1 cellular context compared by ENCODE assay signal in genomic region chr19:1084024-1084868, GRCh38.
TF ChIP-seq lines count a peak whose summit lies in the region.

No MANE protein-coding gene starts in this region.

TF ChIP-seq in WTC11, 78 proteins besides CTCF, POLR2A, EP300 and RAD21 (continued from another document):
- no peak for TF ChIP-seq ZBTB43 (CRISPR knock-in tag; IDR thresholded peaks at IDR 0.05)
